In the genomic region with DNA sequence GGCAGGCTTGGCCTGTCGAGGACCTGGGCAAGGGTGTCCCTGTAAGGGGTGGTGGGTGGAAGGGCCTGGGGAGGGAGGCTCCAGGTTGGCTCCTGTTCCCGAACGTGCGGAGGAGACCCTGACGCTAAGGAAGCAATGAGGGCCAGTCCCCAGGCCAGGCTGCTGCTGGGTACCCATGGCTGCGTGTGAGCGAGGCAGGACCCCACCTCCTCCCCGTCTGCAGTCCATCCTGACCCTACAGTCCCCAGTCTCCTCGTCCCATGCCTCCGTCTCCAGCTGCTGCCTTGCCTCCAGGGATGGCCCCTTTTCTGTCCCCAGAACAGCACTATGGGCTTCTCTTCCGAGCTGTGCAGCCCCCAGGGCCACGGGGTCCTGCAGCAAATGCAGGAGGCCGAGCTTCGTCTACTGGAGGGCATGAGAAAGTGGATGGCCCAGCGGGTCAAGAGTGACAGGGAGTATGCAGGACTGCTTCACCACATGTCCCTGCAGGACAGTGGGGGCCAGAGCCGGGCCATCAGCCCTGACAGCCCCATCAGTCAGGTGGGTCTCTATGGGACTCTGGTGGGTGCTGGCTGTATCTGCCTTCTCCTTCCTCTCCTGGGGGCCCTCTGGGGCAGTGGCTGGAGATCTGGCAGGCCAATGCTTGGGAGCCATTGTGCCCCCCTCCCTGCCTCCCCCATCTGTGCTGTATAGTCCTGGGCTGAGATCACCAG, we compare ENCODE assay signal across 7 cellular contexts.
DNase-seq lines count a peak whose midpoint lies in the region; ATAC-seq and TF ChIP-seq lines count a peak whose summit lies in the region.
"Had no signal": no experiment of that assay in that cellular context is flagged by ENCODE, and none has a peak within 500 bp of the region (broad histone marks: within the 10 kb centered on the region; RNA-seq: fewer than 3 reads in every experiment).

No MANE protein-coding gene starts in this region.

- H3K27me3 ChIP-seq in OCI-LY1 (ENCODE audit: insufficient read depth, low read length), result no peaks in the 10 kb centered on the region; the same call in 1 of the 2 replicates
- H3K27me3 ChIP-seq: cardiac muscle cell had no signal

- H3K9ac ChIP-seq in OCI-LY1 (ENCODE audit: low read length), result no peak overlapping the region

- DNase-seq in fibroblast of mammary gland (ENCODE audit: low read depth) (no peak), NCI-H2227 treated with DMSO at 0.1 percent for 48 hours (lab: John Stamatoyannopoulos, UW) (no peak)
- DNase-seq in stimulated activated CD8-positive, alpha-beta memory T cell treated with anti-CD3 and anti-CD28 coated beads, Interleukin-4, amount 100 ng/mL, for 48 hours, result peak; percentile 38

- no peaks in the 10 kb centered on the region for H3K4me1 ChIP-seq in OCI-LY1 (ENCODE audit: insufficient read depth, low read length, severe bottlenecking)

- no peak overlapping the region for H3K27ac ChIP-seq in OCI-LY1 (ENCODE audit: low read depth, low read length, poor library complexity, severe bottlenecking)
- H3K27ac ChIP-seq: cardiac muscle cell had no signal

- ATAC-seq in GM19328 (IDR thresholded peaks at IDR 0.05; ENCODE audit: unreplicated experiment) (no peak), GM18861 (IDR thresholded peaks at IDR 0.05; ENCODE audit: unreplicated experiment) (no peak)

- no peaks in the 10 kb centered on the region for H3K79me2 ChIP-seq in OCI-LY1 (ENCODE audit: insufficient read depth, low read length)

- H3K4me3 ChIP-seq in OCI-LY1 (ENCODE audit: low read depth, low read length, poor library complexity, severe bottlenecking), result no peak overlapping the region
- peak overlapping the region; percentile 36 for H3K4me3 ChIP-seq in fibroblast of mammary gland (ENCODE audit: control insufficient read depth, low read depth, low read length)
- H3K4me3 ChIP-seq: cardiac muscle cell had no signal

- H3K9me3 ChIP-seq in OCI-LY1 (ENCODE audit: low read length), result no peaks in the 10 kb centered on the region

- H4K20me1 ChIP-seq in OCI-LY1 (ENCODE audit: insufficient read depth, low read length), result no peaks in the 10 kb centered on the region

- no peak overlapping the region for H2AFZ ChIP-seq in OCI-LY1 (ENCODE audit: low read length)

- TF ChIP-seq CTCF in OCI-LY1 (IDR thresholded peaks at IDR 0.05; ENCODE audit: low read length) (no peak), fibroblast of mammary gland (conservative IDR thresholded peaks at IDR 0.05; ENCODE audit: control insufficient read depth, insufficient read depth, low read depth, low read length) (no peak)

- H3K4me2 ChIP-seq in OCI-LY1 (ENCODE audit: low read length), result peak overlapping the region; percentile 1; the same call in 1 of the 2 replicates

- H3K9me2 ChIP-seq in OCI-LY1 (ENCODE audit: low read depth, low read length), result no peaks in the 10 kb centered on the region

- H3K36me3 ChIP-seq in OCI-LY1 (ENCODE audit: insufficient read depth, low read length), result no peaks in the 10 kb centered on the region
- H3K36me3 ChIP-seq: cardiac muscle cell had no signal

- no peaks in the 10 kb centered on the region for H3F3A ChIP-seq in OCI-LY1 (ENCODE audit: insufficient read depth, low read length)
